In genomic region chr12:91361864-91362263, GRCh38 we compare ENCODE assay signal across 8 cellular contexts.
DNase-seq lines count a peak whose midpoint lies in the region; ATAC-seq and TF ChIP-seq lines count a peak whose summit lies in the region.

No MANE protein-coding gene starts in this region.

- ATAC-seq in HG03139 (IDR thresholded peaks at IDR 0.05; ENCODE audit: unreplicated experiment), result no peak

- no peaks in the 10 kb centered on the region for H3K4me1 ChIP-seq in smooth muscle cell (ENCODE audit: low read depth)

- peak overlapping the region; percentile 6 for H2AFZ ChIP-seq in smooth muscle cell (ENCODE audit: low read depth)

- H3K27me3 ChIP-seq in smooth muscle cell (ENCODE audit: low read depth), result no peaks in the 10 kb centered on the region

- no peaks in the 10 kb centered on the region for H3K79me2 ChIP-seq in smooth muscle cell (ENCODE audit: low read depth)

- H3F3A ChIP-seq in smooth muscle cell (ENCODE audit: low read depth), result no peaks in the 10 kb centered on the region

- TF ChIP-seq CTCF in LNCaP clone FGC (IDR thresholded peaks at IDR 0.05; ENCODE audit: control insufficient read depth, extremely low read depth, insufficient read depth), result peak; percentile 59
- peak; percentile 74 for TF ChIP-seq CTCF in smooth muscle cell (IDR thresholded peaks at IDR 0.05; ENCODE audit: borderline replicate concordance, insufficient read depth, poor library complexity, severe bottlenecking)

- no peaks in the 10 kb centered on the region for H3K36me3 ChIP-seq in smooth muscle cell (ENCODE audit: low read depth)

- DNase-seq in NCI-H1417 (lab: John Stamatoyannopoulos, UW) (peak; percentile 16 to 71 (median 27)), NCI-H1417 treated with DMSO at 0.1 percent for 48 hours (lab: John Stamatoyannopoulos, UW) (no peak), LNCaP clone FGC (ENCODE audit: low read depth) (peak; percentile 42), SW480 (ENCODE audit: low spot score) (peak; percentile 48), globus pallidus (ENCODE audit: low spot score) (peak; percentile 57), smooth muscle cell (lab: John Stamatoyannopoulos, UW; ENCODE audit: unreplicated experiment) (no peak)
- no peak for DNase-seq in stimulated activated CD4-positive, alpha-beta T cell treated with anti-CD3 and anti-CD28 coated beads, Interleukin-2, amount 100 ng/mL, for 48 hours

- WGBS in smooth muscle cell (ENCODE audit: low lambda C conversion rate), result 48% methylated on average over 5 of the region's 5 CpGs

- no peak overlapping the region for H3K9ac ChIP-seq in smooth muscle cell (ENCODE audit: low read depth)

- peak overlapping the region; percentile 67 for H3K4me2 ChIP-seq in smooth muscle cell

- H3K9me3 ChIP-seq in smooth muscle cell (replicated peaks; ENCODE audit: low read depth), result no peaks in the 10 kb centered on the region

- H4K20me1 ChIP-seq in smooth muscle cell (ENCODE audit: low read depth), result no peaks in the 10 kb centered on the region

- H3K4me3 ChIP-seq in LNCaP clone FGC (ENCODE audit: low read depth, low read length) (no peak overlapping the region), smooth muscle cell (peak overlapping the region; percentile 35)

- H3K27ac ChIP-seq in smooth muscle cell (ENCODE audit: low read depth), result no peak overlapping the region

Comparison
In these comparisons a context has a peak if more than half of its experiments do, and no peak if none do; other contexts are left out.
1. DNase-seq: peak in NCI-H1417 (3 of 3), LNCaP clone FGC (single experiment), SW480 (single experiment) and globus pallidus (single experiment); none in NCI-H1417 treated with DMSO at 0.1 percent for 48 hours (single experiment), smooth muscle cell (single experiment) and stimulated activated CD4-positive, alpha-beta T cell treated with anti-CD3 and anti-CD28 coated beads, Interleukin-2, amount 100 ng/mL, for 48 hours (0 of 2).